Comparison of ENCODE assay signal across 8 cellular contexts in genomic region chr15:92915766-92916435, GRCh38. TPM values are rescaled to one million over a fixed set of nuclear protein-coding genes. Genes with fewer than 3 reads are reported as not detected.
DNase-seq lines count a peak whose midpoint lies in the region; ATAC-seq and TF ChIP-seq lines count a peak whose summit lies in the region.

No MANE protein-coding gene starts in this region.

- H3K27ac Mint-ChIP-seq in stimulated activated naive CD8-positive, alpha-beta T cell treated with anti-CD3 and anti-CD28 coated beads, Interleukin-15, Interleukin-2, amounts not matched to agents 100 ng/mL and 50 ng/mL, for 24 hours, result peak overlapping the region; percentile 90
- peak overlapping the region; percentile 82 to 100 (median 96) for H3K27ac Mint-ChIP-seq in naive thymus-derived CD4-positive, alpha-beta T cell

- no peaks in the 10 kb centered on the region for H3K9me3 ChIP-seq in breast epithelium
- no peaks in the 10 kb centered on the region for H3K9me3 ChIP-seq in naive thymus-derived CD4-positive, alpha-beta T cell (ENCODE audit: control insufficient read depth in 2 of 3, low read length in 3 of 3)

- CTCF ChIA-PET in naive thymus-derived CD4-positive, alpha-beta T cell (lab: Charles Lee), result interaction anchor here (0.8 to 11.2 kb wide), 10 partner anchors 8 to 118 kb away, joined by 3 to 70 read pairs (median 4); partner anchors contain the start of gene CHD2

- H3K27me3 ChIP-seq in breast epithelium, result no peaks in the 10 kb centered on the region
- no peaks in the 10 kb centered on the region for H3K27me3 ChIP-seq in naive thymus-derived CD4-positive, alpha-beta T cell (ENCODE audit: control insufficient read depth in 2 of 2, insufficient read depth in 2 of 2, low read length in 2 of 2)

- DNase-seq in stimulated activated naive CD8-positive, alpha-beta T cell treated with anti-CD3 and anti-CD28 coated beads, Interleukin-15, Interleukin-2, amounts not matched to agents 100 U/mL and 50 U/mL, for 24 hours, result no peak
- no peak for DNase-seq in breast epithelium (ENCODE audit: low spot score in 2 of 2)
- DNase-seq in naive thymus-derived CD4-positive, alpha-beta T cell, result no peak
- DNase-seq in amygdala (lab: John Stamatoyannopoulos, UW), result no peak
- DNase-seq in RPMI8226, result no peak

- POLR2A ChIA-PET in naive thymus-derived CD4-positive, alpha-beta T cell (lab: Charles Lee), result interaction anchor here (0.6 to 18.6 kb wide), 21 partner anchors 10 to 118 kb away, joined by 3 to 342 read pairs (median 7); partner anchors contain the start of gene CHD2

- H3K9me3 Mint-ChIP-seq in stimulated activated naive CD8-positive, alpha-beta T cell treated with anti-CD3 and anti-CD28 coated beads, Interleukin-15, Interleukin-2, amounts not matched to agents 100 ng/mL and 50 ng/mL, for 24 hours, result no peaks in the 10 kb centered on the region
- H3K9me3 Mint-ChIP-seq in naive thymus-derived CD4-positive, alpha-beta T cell, result peaks cover 0 to 2% (median 0%) of the 10 kb centered on the region in 11 donors

- ATAC-seq in stimulated activated naive CD8-positive, alpha-beta T cell treated with anti-CD3 and anti-CD28 coated beads, Interleukin-15, Interleukin-2, amounts not matched to agents 100 U/mL and 50 U/mL, for 24 hours, result no peak
- ATAC-seq in naive thymus-derived CD4-positive, alpha-beta T cell, result no peak
- no peak for ATAC-seq in GM21529 (IDR thresholded peaks at IDR 0.05; ENCODE audit: unreplicated experiment)
- no peak for ATAC-seq in GM18517 (IDR thresholded peaks at IDR 0.05; ENCODE audit: unreplicated experiment)

- peak overlapping the region in 1 of 3 donors; percentile 11 for H3K4me3 ChIP-seq in breast epithelium
- H3K4me3 ChIP-seq in naive thymus-derived CD4-positive, alpha-beta T cell (ENCODE audit: low read length), result no peak overlapping the region

- no peak for TF ChIP-seq POLR2A in breast epithelium (IDR thresholded peaks at IDR 0.05)

- peaks cover 62% of the 10 kb centered on the region for H3K36me3 Mint-ChIP-seq in stimulated activated naive CD8-positive, alpha-beta T cell treated with anti-CD3 and anti-CD28 coated beads, Interleukin-15, Interleukin-2, amounts not matched to agents 100 ng/mL and 50 ng/mL, for 24 hours (ENCODE audit: low read depth)
- H3K36me3 Mint-ChIP-seq in naive thymus-derived CD4-positive, alpha-beta T cell, result peaks cover 0 to 47% (median 21%) of the 10 kb centered on the region in 5 donors

- H3K4me3 Mint-ChIP-seq in stimulated activated naive CD8-positive, alpha-beta T cell treated with anti-CD3 and anti-CD28 coated beads, Interleukin-15, Interleukin-2, amounts not matched to agents 100 ng/mL and 50 ng/mL, for 24 hours, result peak overlapping the region; percentile 69
- H3K4me3 Mint-ChIP-seq in naive thymus-derived CD4-positive, alpha-beta T cell, result peak overlapping the region; percentile 16 to 88 (median 75)

- no peaks in the 10 kb centered on the region for H3K36me3 ChIP-seq in breast epithelium
- H3K36me3 ChIP-seq in naive thymus-derived CD4-positive, alpha-beta T cell (ENCODE audit: control insufficient read depth in 2 of 3, insufficient read depth in 3 of 3, low read length in 3 of 3), result no peaks in the 10 kb centered on the region

- no peak for TF ChIP-seq CTCF in breast epithelium (IDR thresholded peaks at IDR 0.05)

- H3K27me3 Mint-ChIP-seq in stimulated activated naive CD8-positive, alpha-beta T cell treated with anti-CD3 and anti-CD28 coated beads, Interleukin-15, Interleukin-2, amounts not matched to agents 100 ng/mL and 50 ng/mL, for 24 hours, result no peaks in the 10 kb centered on the region
- H3K27me3 Mint-ChIP-seq in naive thymus-derived CD4-positive, alpha-beta T cell, result no peaks in the 10 kb centered on the region

- peak overlapping the region; percentile 90 to 99 for H3K27ac ChIP-seq in breast epithelium
- H3K27ac ChIP-seq in naive thymus-derived CD4-positive, alpha-beta T cell (ENCODE audit: low read depth, low read length), result peak overlapping the region; percentile 92

- H3K4me1 ChIP-seq in breast epithelium, result peaks cover 0 to 43% of the 10 kb centered on the region in 2 donors
- H3K4me1 ChIP-seq in naive thymus-derived CD4-positive, alpha-beta T cell (ENCODE audit: control insufficient read depth in 2 of 2, insufficient read depth in 2 of 2, low read length in 2 of 2), result peaks cover 63 to 73% of the 10 kb centered on the region in 2 donors

- intact Hi-C loops in breast epithelium (cut with DNase I; ENCODE audit: low total_unique reads), result loop anchor here (10.0 kb wide), 1 partner anchor 111 kb away; no protein-coding TSS in a partner anchor
- intact Hi-C loops in naive thymus-derived CD4-positive, alpha-beta T cell (cut with micrococcal nuclease), result no loop called here

- peaks cover 85% of the 10 kb centered on the region for H3K4me1 Mint-ChIP-seq in stimulated activated naive CD8-positive, alpha-beta T cell treated with anti-CD3 and anti-CD28 coated beads, Interleukin-15, Interleukin-2, amounts not matched to agents 100 ng/mL and 50 ng/mL, for 24 hours (ENCODE audit: low read depth)
- peaks cover 55 to 92% (median 85%) of the 10 kb centered on the region in 7 donors for H3K4me1 Mint-ChIP-seq in naive thymus-derived CD4-positive, alpha-beta T cell

RNA-seq across cellular contexts. Expression of gene CHD2, which starts 15.8 kb away (rescaled TPM):
- 100 to 1,000 TPM; 137 to 215 (median 197) TPM for total RNA-seq in breast epithelium
- total RNA-seq in naive thymus-derived CD4-positive, alpha-beta T cell, result 100 to 1,000 TPM; 144 to 492 (median 393) TPM
- polyA plus RNA-seq in naive thymus-derived CD4-positive, alpha-beta T cell, result 100 to 1,000 TPM in 1 of 2 donors, 10 to 100 TPM in 1; 70.0 to 103 TPM
